9 cellular contexts compared by ENCODE assay signal in the genomic region with DNA sequence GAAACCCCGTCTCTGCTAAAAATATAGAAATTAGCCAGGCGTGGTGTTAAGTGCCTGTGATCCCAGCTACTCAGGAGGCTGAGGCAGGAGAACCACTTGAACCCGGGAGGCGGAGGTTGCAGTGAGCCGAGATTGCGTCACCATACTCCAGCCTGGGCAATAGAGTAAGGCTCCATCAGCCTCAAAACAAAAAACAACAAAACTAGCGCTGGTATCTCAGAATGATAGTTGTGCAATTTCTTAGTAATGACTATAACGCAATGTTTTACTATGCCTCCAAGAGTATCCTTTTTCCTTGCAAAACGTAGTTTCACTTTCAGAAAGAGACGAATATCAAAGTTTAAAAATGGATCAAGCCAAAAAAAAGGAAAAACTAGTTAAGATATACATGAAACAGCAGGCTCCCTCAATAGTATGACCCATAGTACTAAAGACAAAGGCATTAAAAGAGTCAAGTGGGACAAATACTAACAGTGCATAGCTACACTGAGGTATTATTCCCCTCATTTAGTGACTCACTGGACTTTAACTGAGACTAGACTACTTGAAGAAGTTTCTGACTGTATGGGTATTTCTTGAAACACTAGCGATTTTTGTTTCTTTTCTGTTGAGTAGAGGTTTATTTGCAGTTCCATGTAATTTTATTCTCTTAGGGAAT. TPM values are rescaled to one million over a fixed set of nuclear protein-coding genes. Genes with fewer than 3 reads are reported as not detected.
DNase-seq lines count a peak whose midpoint lies in the region; ATAC-seq and TF ChIP-seq lines count a peak whose summit lies in the region.
"Had no signal": no experiment of that assay in that cellular context is flagged by ENCODE, and none has a peak within 500 bp of the region (broad histone marks: within the 10 kb centered on the region; RNA-seq: fewer than 3 reads in every experiment).

No MANE protein-coding gene starts in this region.

- peak overlapping the region in 2 of 3 donors; percentile 2 to 13 for H3K27ac Mint-ChIP-seq in IgD-negative memory B cell
- peak overlapping the region; percentile 94 for H3K27ac Mint-ChIP-seq in activated CD8-positive, alpha-beta T cell treated with anti-CD3 and anti-CD28 coated beads for 36 hours
- H3K27ac Mint-ChIP-seq in stimulated activated naive CD8-positive, alpha-beta T cell treated with anti-CD3 and anti-CD28 coated beads, Interleukin-15, amount 100 ng/mL, for 72 hours, result peak overlapping the region; percentile 9
- no peak overlapping the region for H3K27ac Mint-ChIP-seq in activated T-helper 1 cell treated with anti-CD3 and anti-CD28 coated beads, Interleukin-12 subunit alpha, Interleukin-12 subunit beta, Interleukin-2, Interleukin-4 antibody, amounts not matched to agents 30 ng/mL and 10 ng/mL and 1 ng/mL, durations not matched to agents 14 hours and 24 hours and 36 hours

- peaks cover 0 to 2% (median 0%) of the 10 kb centered on the region in 3 donors for H3K9me3 Mint-ChIP-seq in IgD-negative memory B cell
- H3K9me3 Mint-ChIP-seq in activated CD8-positive, alpha-beta T cell treated with anti-CD3 and anti-CD28 coated beads for 36 hours, result peaks cover 2% of the 10 kb centered on the region
- peaks cover 3 to 4% of the 10 kb centered on the region in 2 donors for H3K9me3 Mint-ChIP-seq in stimulated activated naive CD8-positive, alpha-beta T cell treated with anti-CD3 and anti-CD28 coated beads, Interleukin-15, amount 100 ng/mL, for 72 hours
- H3K9me3 Mint-ChIP-seq in activated T-helper 1 cell treated with anti-CD3 and anti-CD28 coated beads, Interleukin-12 subunit alpha, Interleukin-12 subunit beta, Interleukin-2, Interleukin-4 antibody, amounts not matched to agents 30 ng/mL and 10 ng/mL and 1 ng/mL, durations not matched to agents 14 hours and 24 hours and 36 hours, result peaks cover 2% of the 10 kb centered on the region

- H3K4me3 ChIP-seq in left ventricle myocardium inferior, result peak overlapping the region; percentile 57

- H3K9me3 ChIP-seq in left ventricle myocardium inferior (replicated peaks), result no peaks in the 10 kb centered on the region

- H3K27me3 ChIP-seq in left ventricle myocardium inferior (ENCODE audit: low read depth), result no peaks in the 10 kb centered on the region

- POLR2A ChIA-PET in activated CD8-positive, alpha-beta T cell treated with anti-CD3 and anti-CD28 coated beads for 36 hours (lab: Charles Lee), result interaction anchor here (1.4 to 5.2 kb wide), 3 partner anchors 9 to 82 kb away, joined by 3 to 24 read pairs (median 12); partner anchors contain the start of gene ITM2B

- peaks cover 18% of the 10 kb centered on the region for H3K4me1 ChIP-seq in left ventricle myocardium inferior

- intact Hi-C loops in activated CD8-positive, alpha-beta T cell treated with anti-CD3 and anti-CD28 coated beads for 36 hours (cut with micrococcal nuclease), result loop anchor here (5.0 kb wide), 2 partner anchors 35 to 65 kb away; no protein-coding TSS in a partner anchor
- intact Hi-C loops in left ventricle myocardium inferior (cut with micrococcal nuclease), result no loop called here
- intact Hi-C loops in activated T-helper 1 cell treated with anti-CD3 and anti-CD28 coated beads, Interleukin-12 subunit alpha, Interleukin-12 subunit beta, Interleukin-2, Interleukin-4 antibody, amounts not matched to agents 30 ng/mL and 10 ng/mL and 1 ng/mL, durations not matched to agents 14 hours and 24 hours and 36 hours (cut with micrococcal nuclease), result loop anchor here (5.0 kb wide), 3 partner anchors 45 to 660 kb away; no protein-coding TSS in a partner anchor

- H3K36me3 Mint-ChIP-seq in IgD-negative memory B cell, result no peaks in the 10 kb centered on the region
- H3K36me3 Mint-ChIP-seq in activated CD8-positive, alpha-beta T cell treated with anti-CD3 and anti-CD28 coated beads for 36 hours (ENCODE audit: low read depth), result no peaks in the 10 kb centered on the region
- H3K36me3 Mint-ChIP-seq in activated T-helper 1 cell treated with anti-CD3 and anti-CD28 coated beads, Interleukin-12 subunit alpha, Interleukin-12 subunit beta, Interleukin-2, Interleukin-4 antibody, amounts not matched to agents 30 ng/mL and 10 ng/mL and 1 ng/mL, durations not matched to agents 14 hours and 24 hours and 36 hours (ENCODE audit: low read depth), result peaks cover 3% of the 10 kb centered on the region

- H3K4me3 Mint-ChIP-seq in IgD-negative memory B cell, result peak overlapping the region in 3 of 4 donors; percentile 3 to 48 (median 38)
- H3K4me3 Mint-ChIP-seq in activated CD8-positive, alpha-beta T cell treated with anti-CD3 and anti-CD28 coated beads for 36 hours, result peak overlapping the region; percentile 61
- peak overlapping the region; percentile 81 to 87 for H3K4me3 Mint-ChIP-seq in stimulated activated naive CD8-positive, alpha-beta T cell treated with anti-CD3 and anti-CD28 coated beads, Interleukin-15, amount 100 ng/mL, for 72 hours
- no peak overlapping the region for H3K4me3 Mint-ChIP-seq in activated T-helper 1 cell treated with anti-CD3 and anti-CD28 coated beads, Interleukin-12 subunit alpha, Interleukin-12 subunit beta, Interleukin-2, Interleukin-4 antibody, amounts not matched to agents 30 ng/mL and 10 ng/mL and 1 ng/mL, durations not matched to agents 14 hours and 24 hours and 36 hours

- peak overlapping the region; percentile 87 for H3K27ac ChIP-seq in left ventricle myocardium inferior (replicated peaks)

- peaks cover 4% of the 10 kb centered on the region for H3K27me3 Mint-ChIP-seq in IgD-negative memory B cell
- no peaks in the 10 kb centered on the region for H3K27me3 Mint-ChIP-seq in activated CD8-positive, alpha-beta T cell treated with anti-CD3 and anti-CD28 coated beads for 36 hours
- H3K27me3 Mint-ChIP-seq in stimulated activated naive CD8-positive, alpha-beta T cell treated with anti-CD3 and anti-CD28 coated beads, Interleukin-15, amount 100 ng/mL, for 72 hours, result no peaks in the 10 kb centered on the region
- H3K27me3 Mint-ChIP-seq in activated T-helper 1 cell treated with anti-CD3 and anti-CD28 coated beads, Interleukin-12 subunit alpha, Interleukin-12 subunit beta, Interleukin-2, Interleukin-4 antibody, amounts not matched to agents 30 ng/mL and 10 ng/mL and 1 ng/mL, durations not matched to agents 14 hours and 24 hours and 36 hours (ENCODE audit: insufficient read depth), result peaks cover 31% of the 10 kb centered on the region

- H3K4me1 Mint-ChIP-seq in IgD-negative memory B cell, result peaks cover 28 to 36% (median 31%) of the 10 kb centered on the region in 3 donors
- peaks cover 49% of the 10 kb centered on the region for H3K4me1 Mint-ChIP-seq in activated CD8-positive, alpha-beta T cell treated with anti-CD3 and anti-CD28 coated beads for 36 hours (ENCODE audit: low read depth)
- H3K4me1 Mint-ChIP-seq in stimulated activated naive CD8-positive, alpha-beta T cell treated with anti-CD3 and anti-CD28 coated beads, Interleukin-15, amount 100 ng/mL, for 72 hours, result peaks cover 46% of the 10 kb centered on the region
- peaks cover 37% of the 10 kb centered on the region for H3K4me1 Mint-ChIP-seq in activated T-helper 1 cell treated with anti-CD3 and anti-CD28 coated beads, Interleukin-12 subunit alpha, Interleukin-12 subunit beta, Interleukin-2, Interleukin-4 antibody, amounts not matched to agents 30 ng/mL and 10 ng/mL and 1 ng/mL, durations not matched to agents 14 hours and 24 hours and 36 hours (ENCODE audit: low read depth)

- CTCF ChIA-PET in activated CD8-positive, alpha-beta T cell treated with anti-CD3 and anti-CD28 coated beads for 36 hours (lab: Charles Lee), result interaction anchor here (0.7 to 4.7 kb wide), 4 partner anchors 10 to 96 kb away, joined by 3 to 24 read pairs (median 10); partner anchors contain the start of gene ITM2B

- no peak for TF ChIP-seq CTCF in activated CD8-positive, alpha-beta T cell treated with anti-CD3 and anti-CD28 coated beads for 36 hours (IDR thresholded peaks at IDR 0.05)
- no peak for TF ChIP-seq CTCF in left ventricle myocardium inferior (IDR thresholded peaks at IDR 0.05; ENCODE audit: borderline replicate concordance)

- no peaks in the 10 kb centered on the region for H3K36me3 ChIP-seq in left ventricle myocardium inferior

- ATAC-seq in activated CD8-positive, alpha-beta T cell treated with anti-CD3 and anti-CD28 coated beads for 36 hours, result peak; percentile 67
- ATAC-seq in stimulated activated naive CD8-positive, alpha-beta T cell treated with anti-CD3 and anti-CD28 coated beads, Interleukin-15, amount 100 ng/mL, for 72 hours, result peak; percentile 69
- ATAC-seq in HG03159 (IDR thresholded peaks at IDR 0.05; ENCODE audit: unreplicated experiment), result no peak

- DNase-seq in activated CD8-positive, alpha-beta T cell treated with anti-CD3 and anti-CD28 coated beads for 36 hours, result no peak
- DNase-seq in left ventricle myocardium inferior, result peak; percentile 46
- no peak for DNase-seq in stimulated activated naive CD8-positive, alpha-beta T cell treated with anti-CD3 and anti-CD28 coated beads, Interleukin-15, amount 100 ng/mL, for 72 hours
- DNase-seq in DMS79 (lab: John Stamatoyannopoulos, UW), result no peak
- DNase-seq in NCI-H2029 (lab: John Stamatoyannopoulos, UW), result no peak
- no peak for DNase-seq in activated T-helper 1 cell treated with anti-CD3 and anti-CD28 coated beads, Interleukin-12 subunit alpha, Interleukin-12 subunit beta, Interleukin-2, Interleukin-4 antibody, amounts not matched to agents 30 ng/mL and 10 ng/mL and 1 ng/mL, durations not matched to agents 14 hours and 24 hours and 36 hours (ENCODE audit: low spot score)
- DNase-seq: NCI-H187 treated with DMSO at 0.1 percent for 48 hours had no signal

RNA-seq across cellular contexts. Expression of gene ITM2B, which starts 10.5 kb away (rescaled TPM):
- 538 TPM for polyA plus RNA-seq in IgD-negative memory B cell
- total RNA-seq in activated CD8-positive, alpha-beta T cell treated with anti-CD3 and anti-CD28 coated beads for 36 hours, result 10 to 100 TPM; 85.5 to 91.2 TPM
- 533 TPM for total RNA-seq in left ventricle myocardium inferior
- 56.2 and 61.2 TPM in 2 replicates for total RNA-seq in activated T-helper 1 cell treated with anti-CD3 and anti-CD28 coated beads, Interleukin-12 subunit alpha, Interleukin-12 subunit beta, Interleukin-2, Interleukin-4 antibody, amounts not matched to agents 30 ng/mL and 10 ng/mL and 1 ng/mL, durations not matched to agents 14 hours and 24 hours and 36 hours
